ENCODE assay signal across 8 cellular contexts in genomic region chr3:12706504-12707253, GRCh38. TPM values are rescaled to one million over a fixed set of nuclear protein-coding genes. Genes with fewer than 3 reads are reported as not detected.
DNase-seq lines count a peak whose midpoint lies in the region; ATAC-seq and TF ChIP-seq lines count a peak whose summit lies in the region.

No MANE protein-coding gene starts in this region.

- no peaks in the 10 kb centered on the region for H4K20me1 ChIP-seq in OCI-LY7 (ENCODE audit: insufficient read depth, low read length)

- H3K4me1 ChIP-seq in OCI-LY7 (ENCODE audit: insufficient read depth, low read length, poor library complexity, severe bottlenecking) (peaks cover 21% of the 10 kb centered on the region), aorta (ENCODE audit: control insufficient read depth in 1 of 2, insufficient read depth in 2 of 2, low read length in 2 of 2) (peaks cover 0 to 2% of the 10 kb centered on the region in 2 donors)

- no peak overlapping the region for H3K27ac ChIP-seq in OCI-LY7 (ENCODE audit: low read depth, low read length, poor library complexity, severe bottlenecking)
- no peak overlapping the region for H3K27ac ChIP-seq in aorta (ENCODE audit: low read depth in 1 of 2, low read length in 2 of 2)

- no peak overlapping the region for H3K4me2 ChIP-seq in OCI-LY7 (ENCODE audit: low read length)

- H3K4me3 ChIP-seq in OCI-LY7 (ENCODE audit: low read depth, low read length, poor library complexity, severe bottlenecking) (no peak overlapping the region), aorta (ENCODE audit: low read length in 2 of 2) (no peak overlapping the region)

- DNase-seq in COR-L47 (lab: John Stamatoyannopoulos, UW) = peak; percentile 23
- peak; percentile 21 for DNase-seq in HPDE6-E6E7 (ENCODE audit: extremely low spot score)
- DNase-seq in OCI-LY7 (ENCODE audit: low spot score) = peak; percentile 88
- peak; percentile 46 for DNase-seq in activated T-cell treated with anti-CD3 and anti-CD28 coated beads for 24 hours (ENCODE audit: low read depth)
- DNase-seq in fibroblast of peridontal ligament (ENCODE audit: extremely low read depth) = peak; percentile 67
- peak; percentile 41 for DNase-seq in pons (ENCODE audit: low spot score)
- DNase-seq in aorta = peak in 1 of 2 donors; percentile 67

- BruUV-seq in OCI-LY7 (replicated peaks; lab: Mats Ljungman, UMichigan) = no TSS peak

- ATAC-seq in GM19438 (IDR thresholded peaks at IDR 0.05; ENCODE audit: low read depth, unreplicated experiment) = peak; percentile 74
- ATAC-seq in aorta (ENCODE audit: low FRiP score) = peak; percentile 82

- H2AFZ ChIP-seq in OCI-LY7 (ENCODE audit: low read length) = no peak overlapping the region

- H3K9me3 ChIP-seq in OCI-LY7 (ENCODE audit: low read length) (no peaks in the 10 kb centered on the region), aorta (ENCODE audit: control insufficient read depth, low read length) (no peaks in the 10 kb centered on the region)

- H3K36me3 ChIP-seq in OCI-LY7 (ENCODE audit: insufficient read depth, low read length) (no peaks in the 10 kb centered on the region), aorta (ENCODE audit: control insufficient read depth in 1 of 2, insufficient read depth in 2 of 2, low read length in 1 of 2) (no peaks in the 10 kb centered on the region)

- 87 to 91% methylated on average over 2 of the region's 2 CpGs for WGBS in aorta, 2 donors

- intact Hi-C loops in OCI-LY7 (cut with micrococcal nuclease; ENCODE audit: unreplicated experiment) (loop anchor here (5.0 to 10.0 kb wide), 3 partner anchors 78 to 186 kb away; partner anchors contain the start of gene RPL32), aorta (cut with DNase I) (loop anchor here (5.0 to 10.0 kb wide), 4 partner anchors 44 to 572 kb away; partner anchors contain the start of genes MKRN2 (in 1 of the 2), RAF1 (in 1 of the 2) and RPL32 (in 1 of the 2))

- no peaks in the 10 kb centered on the region for H3K27me3 ChIP-seq in aorta (ENCODE audit: control insufficient read depth in 1 of 2, insufficient read depth in 2 of 2, low read length in 1 of 2)

- CTCF ChIA-PET in OCI-LY7 (lab: Charles Lee; ENCODE audit: unreplicated experiment) = interaction anchor here (0.6 to 1.0 kb wide), 3 partner anchors 11 to 135 kb away, joined by 3 to 4 read pairs (median 3); partner anchors contain the start of gene RPL32

- H3K79me2 ChIP-seq in OCI-LY7 (ENCODE audit: insufficient read depth, low read depth, low read length) = no peaks in the 10 kb centered on the region

- H3K9me2 ChIP-seq in OCI-LY7 (ENCODE audit: insufficient read depth, low read length) = no peaks in the 10 kb centered on the region

- peak; percentile 97 for TF ChIP-seq CTCF in OCI-LY7 (conservative IDR thresholded peaks at IDR 0.05; ENCODE audit: low read length)

- POLR2A ChIA-PET in OCI-LY7 (lab: Charles Lee) = interaction anchor here (0.5 to 1.3 kb wide), 4 partner anchors 10 to 270 kb away, joined by 3 to 5 read pairs (median 4); partner anchors contain the start of gene RPL32

RNA-seq across cellular contexts. Expression of gene RAF1, which starts 42.8 kb away (rescaled TPM):
- 88.0 and 91.0 TPM in 2 replicates for total RNA-seq in OCI-LY7 (2014; rRNA removed; shearing (Covaris generic))
- total RNA-seq in OCI-LY7 (2022) = 90.4 and 90.8 TPM in 2 replicates
- total RNA-seq in aorta = 100 to 1,000 TPM in 1 of 2 donors, 10 to 100 TPM in 1; 96.2 to 117 TPM
- polyA plus RNA-seq in aorta = 10 to 100 TPM; 57.0 to 83.2 TPM

RNA-seq across cellular contexts. Expression of gene TMEM40, which starts 52.4 kb away (rescaled TPM):
- not detected in 2 replicates for total RNA-seq in OCI-LY7 (2014; rRNA removed; shearing (Covaris generic))
- not detected in 2 replicates for total RNA-seq in OCI-LY7 (2022)
- under 1 TPM in 1 of 2 donors, not detected in 1; 0.84 TPM for total RNA-seq in aorta
- polyA plus RNA-seq in aorta = under 1 TPM in 1 of 2 donors, not detected in 1; 0.50 TPM
